8 cellular contexts compared by ENCODE assay signal in the genomic region with DNA sequence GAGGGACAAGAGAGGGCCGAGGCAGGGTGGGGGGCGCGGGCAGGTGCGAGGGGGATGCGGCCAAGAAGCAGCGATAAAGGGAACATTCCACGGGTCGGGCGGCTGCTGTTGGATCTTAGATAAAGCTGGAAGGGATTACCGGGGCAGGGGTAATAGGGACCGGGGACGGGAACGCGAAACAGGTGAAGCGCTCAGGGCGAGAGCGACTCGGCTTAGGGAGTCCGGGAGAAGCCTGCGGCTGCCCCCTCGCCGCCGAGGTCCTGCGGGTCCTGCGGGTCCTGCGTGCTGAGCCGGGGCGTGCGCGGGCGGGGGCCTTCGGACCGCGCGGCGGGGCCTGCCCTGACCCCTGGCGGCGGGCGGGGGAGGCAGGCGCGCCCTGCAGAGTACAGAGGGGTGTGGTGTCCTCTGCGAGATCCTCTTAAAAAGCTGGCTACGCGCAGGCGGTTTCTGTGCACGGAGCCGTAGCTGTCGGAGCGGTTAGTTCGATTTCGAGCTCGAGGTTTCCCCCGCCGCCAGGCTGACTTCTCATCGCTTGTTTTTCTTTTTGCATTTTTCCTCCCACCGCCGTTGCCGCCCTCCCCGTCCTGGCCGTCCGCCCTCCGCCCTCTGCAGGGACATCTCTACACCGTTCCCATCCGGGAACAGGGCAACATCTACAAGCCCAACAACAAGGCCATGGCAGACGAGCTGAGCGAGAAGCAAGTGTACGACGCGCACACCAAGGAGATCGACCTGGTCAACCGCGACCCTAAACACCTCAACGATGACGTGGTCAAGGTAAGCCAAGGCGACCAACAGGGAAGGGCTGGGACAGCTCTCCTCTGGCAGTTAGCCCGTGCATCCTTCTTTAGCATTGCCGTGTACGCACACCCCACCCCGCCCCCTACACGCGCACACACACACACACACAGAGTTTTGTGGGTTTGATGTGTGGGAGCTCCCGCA. TPM values are rescaled to one million over a fixed set of nuclear protein-coding genes. Genes with fewer than 3 reads are reported as not detected.
DNase-seq lines count a peak whose midpoint lies in the region; ATAC-seq and TF ChIP-seq lines count a peak whose summit lies in the region.

No MANE protein-coding gene starts in this region.

- CTCF ChIA-PET in RWPE1 (lab: Yijun Ruan, JAX): interaction anchor here (0.5 to 2.8 kb wide), 25 partner anchors 9 to 309 kb away, joined by 3 to 44 read pairs (median 3); a partner anchor contains a TSS

- H3K4me1 Mint-ChIP-seq in glutamatergic neuron (ENCODE audit: low read depth, unreplicated experiment): peaks cover 7% of the 10 kb centered on the region

- H3K27ac ChIP-seq in RWPE1: peak overlapping the region; percentile 100

- TF ChIP-seq CTCF in RWPE1 (conservative IDR thresholded peaks at IDR 0.05; ENCODE audit: low read depth) (peak; percentile 98), glutamatergic neuron (IDR thresholded peaks at IDR 0.05; ENCODE audit: partially characterized antibody, unreplicated experiment) (peak; percentile 80)

- no peak overlapping the region for H3K27ac Mint-ChIP-seq in glutamatergic neuron (ENCODE audit: unreplicated experiment)

- ATAC-seq in GM19452 (IDR thresholded peaks at IDR 0.05; ENCODE audit: unreplicated experiment): peak; percentile 97
- peak; percentile 94 for ATAC-seq in HG03520 (IDR thresholded peaks at IDR 0.05; ENCODE audit: unreplicated experiment)

- POLR2A ChIA-PET in RWPE1 (lab: Yijun Ruan, JAX; ENCODE audit: low non-redundant PET): interaction anchor here (0.5 to 1.2 kb wide), 5 partner anchors 13 to 266 kb away, joined by 3 to 6 read pairs (median 3); a partner anchor contains a TSS

- H3K36me3 Mint-ChIP-seq in glutamatergic neuron (ENCODE audit: unreplicated experiment): no peaks in the 10 kb centered on the region

- in situ Hi-C loops in Caki2 (cut with HindIII; ENCODE audit: low pct_unique_long_range_greater_than_20kb, low sequenced_read_pairs): no loop called here

- H3K27me3 Mint-ChIP-seq in glutamatergic neuron (ENCODE audit: unreplicated experiment): peaks cover 17% of the 10 kb centered on the region

- peaks cover 3% of the 10 kb centered on the region for H3K9me3 Mint-ChIP-seq in glutamatergic neuron (ENCODE audit: unreplicated experiment)

- H3K4me3 Mint-ChIP-seq in glutamatergic neuron (ENCODE audit: unreplicated experiment): peak overlapping the region; percentile 94

- DNase-seq in Caki2 (ENCODE audit: low read depth): peak; percentile 85
- DNase-seq in RWPE1 (ENCODE audit: low spot score): peak; percentile 82
- DNase-seq in activated naive CD4-positive, alpha-beta T cell treated with anti-CD3 and anti-CD28 coated beads, Interleukin-2, amount 50 U/mL, for 16 hours: peak; percentile 63
- DNase-seq in glutamatergic neuron: peak; percentile 83
- DNase-seq in occipital lobe (lab: John Stamatoyannopoulos, UW): peak; percentile 34
- peak; percentile 80 for DNase-seq in ureter (ENCODE audit: low spot score)

RNA-seq across cellular contexts. Expression of a gene that starts 1.3 kb away (rescaled TPM):
- total RNA-seq in Caki2 (2014; rRNA removed; shearing (Covaris generic); ENCODE audit: low replicate concordance): 141 and 160 TPM in 2 replicates
- total RNA-seq in glutamatergic neuron (ENCODE audit: unreplicated experiment) (0.78 TPM), occipital lobe (12.0 TPM), ureter (127 TPM)

RNA-seq across cellular contexts. Expression of a gene that starts 26.6 kb away (rescaled TPM):
- 191 and 199 TPM in 2 replicates for total RNA-seq in Caki2 (2014; rRNA removed; shearing (Covaris generic); ENCODE audit: low replicate concordance)
- total RNA-seq in glutamatergic neuron (ENCODE audit: unreplicated experiment) (1.7 TPM), occipital lobe (19.8 TPM), ureter (64.4 TPM)

Comparison
In these comparisons a context has a peak if more than half of its experiments do, and no peak if none do; other contexts are left out.
1. Peak in every context shown above with its lines: DNase-seq, ATAC-seq and H3K27ac ChIP-seq.
2. DNase-seq: peak in every context shown above with its lines; median percentile 85 in Caki2; 83 in glutamatergic neuron; 82 in RWPE1; 80 in ureter; 63 in activated naive CD4-positive, alpha-beta T cell treated with anti-CD3 and anti-CD28 coated beads, Interleukin-2, amount 50 U/mL, for 16 hours; 34 in occipital lobe.